ENCODE assay signal across 19 cellular contexts in the genomic region with DNA sequence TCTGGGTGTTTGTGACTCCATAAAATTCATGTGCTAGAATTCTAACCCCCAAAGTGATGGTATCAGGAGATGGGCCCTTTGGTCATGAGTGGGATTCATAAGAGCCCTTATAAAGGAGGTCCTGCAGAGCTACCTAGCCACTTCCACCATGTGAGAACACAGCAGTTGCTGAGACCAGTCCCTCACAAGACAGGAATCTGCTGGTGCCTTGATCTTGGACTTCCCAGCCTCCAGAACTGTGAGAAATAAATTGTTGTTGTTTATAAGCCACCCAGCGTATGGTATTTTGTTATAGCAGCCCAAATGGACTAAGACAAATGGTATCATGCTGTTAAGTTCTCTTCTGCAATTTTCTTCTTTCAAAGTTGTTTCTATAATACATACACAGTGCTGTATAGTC. TPM values are rescaled to one million over a fixed set of nuclear protein-coding genes. Genes with fewer than 3 reads are reported as not detected.
DNase-seq lines count a peak whose midpoint lies in the region; ATAC-seq and TF ChIP-seq lines count a peak whose summit lies in the region.
"Had no signal": no experiment of that assay in that cellular context is flagged by ENCODE, and none has a peak within 500 bp of the region (broad histone marks: within the 10 kb centered on the region; RNA-seq: fewer than 3 reads in every experiment).

No MANE protein-coding gene starts in this region.

- peak overlapping the region; percentile 83 to 91 for H3K4me3 Mint-ChIP-seq in activated T-cell treated with anti-CD3 and anti-CD28 coated beads, Interleukin-2, amount 50 U/mL, for 72 hours
- H3K4me3 Mint-ChIP-seq in endodermal cell (peak overlapping the region; percentile 79), neural crest cell (peak overlapping the region; percentile 1), type B pancreatic cell (peak overlapping the region; percentile 92), HFFc6 (no peak overlapping the region)

- no peaks in the 10 kb centered on the region for H3K4me1 ChIP-seq in endodermal cell (ENCODE audit: control insufficient read depth, insufficient read depth, low read length)
- H3K4me1 ChIP-seq in lower lobe of right lung: peaks cover 30% of the 10 kb centered on the region

- no peak for DNase-seq in activated T-cell treated with anti-CD3 and anti-CD28 coated beads, Interleukin-2, amount 50 U/mL, for 72 hours
- DNase-seq in activated T-cell treated with anti-CD3 and anti-CD28 coated beads for 4 hours (no peak), endodermal cell (no peak), neural crest cell (ENCODE audit: low read depth, low spot score) (no peak), type B pancreatic cell (ENCODE audit: extremely low spot score, unreplicated experiment) (no peak), lower lobe of right lung (no peak), HFFc6 (no peak)
- DNase-seq: DMS153, EL, MG63, NCI-H1417, NCI-H1930, NCI-H2171, NCI-H446 treated with DMSO at 0.1 percent for 48 hours, NCI-H82 had no signal

- H3K36me3 ChIP-seq in endodermal cell (ENCODE audit: control insufficient read depth, insufficient read depth, low read length): no peaks in the 10 kb centered on the region
- H3K36me3 ChIP-seq in lower lobe of right lung: no peaks in the 10 kb centered on the region
- H3K36me3 ChIP-seq: BLaER1 treated with 17β-estradiol and CSF1 and Interleukin-3, amounts not matched to agents 10 nM and 100 nM; MG63 had no signal

- H3K9me3 ChIP-seq in endodermal cell (ENCODE audit: control insufficient read depth, low read length): peaks cover 57% of the 10 kb centered on the region
- no peaks in the 10 kb centered on the region for H3K9me3 ChIP-seq in lower lobe of right lung

- H3K4me3 ChIP-seq in endodermal cell (ENCODE audit: low read length) (peak overlapping the region; percentile 64), lower lobe of right lung (no peak overlapping the region)
- H3K4me3 ChIP-seq: BLaER1 treated with 17β-estradiol and CSF1 and Interleukin-3, amounts not matched to agents 10 nM and 100 nM; MG63 had no signal

- intact Hi-C loops in lower lobe of right lung (cut with DNase I): no loop called here

- peaks cover 51% of the 10 kb centered on the region for H3K27me3 Mint-ChIP-seq in activated T-cell treated with anti-CD3 and anti-CD28 coated beads, Interleukin-2, amount 50 U/mL, for 72 hours (ENCODE audit: low read depth)
- H3K27me3 Mint-ChIP-seq in endodermal cell (ENCODE audit: insufficient read depth): peaks cover 6% of the 10 kb centered on the region
- peaks cover 45% of the 10 kb centered on the region for H3K27me3 Mint-ChIP-seq in neural crest cell (ENCODE audit: low read depth)
- peaks cover 20% of the 10 kb centered on the region for H3K27me3 Mint-ChIP-seq in type B pancreatic cell
- H3K27me3 Mint-ChIP-seq in HFFc6 (ENCODE audit: insufficient read depth): peaks cover 50% of the 10 kb centered on the region

- H3K4me1 Mint-ChIP-seq in activated T-cell treated with anti-CD3 and anti-CD28 coated beads, Interleukin-2, amount 50 U/mL, for 72 hours (ENCODE audit: low read depth): peaks cover 16% of the 10 kb centered on the region
- H3K4me1 Mint-ChIP-seq in endodermal cell: peaks cover 27% of the 10 kb centered on the region
- peaks cover 35% of the 10 kb centered on the region for H3K4me1 Mint-ChIP-seq in neural crest cell
- H3K4me1 Mint-ChIP-seq in type B pancreatic cell (ENCODE audit: unreplicated experiment): peaks cover 38% of the 10 kb centered on the region
- peaks cover 5% of the 10 kb centered on the region; the same call in 1 of the 2 replicates for H3K4me1 Mint-ChIP-seq in HFFc6 (ENCODE audit: low read depth)

- H3K27me3 ChIP-seq in endodermal cell (ENCODE audit: control insufficient read depth, insufficient read depth, low read length, poor library complexity, severe bottlenecking): no peaks in the 10 kb centered on the region
- H3K27me3 ChIP-seq in lower lobe of right lung (ENCODE audit: low read depth): no peaks in the 10 kb centered on the region
- H3K27me3 ChIP-seq: BLaER1 treated with 17β-estradiol and CSF1 and Interleukin-3, amounts not matched to agents 10 nM and 100 nM; MG63 had no signal

- 100% methylated on average over 1 of the region's 1 CpG; no CpG with 5 or more reads in 1 of the 2 experiments for WGBS in endodermal cell (ENCODE audit: insufficient coverage in 1 of 2, insufficient read length in 1 of 2), 2 experiments

- H3K27ac ChIP-seq in endodermal cell (ENCODE audit: low read depth, low read length): no peak overlapping the region
- H3K27ac ChIP-seq in lower lobe of right lung: no peak overlapping the region
- H3K27ac ChIP-seq: BLaER1 treated with 17β-estradiol and CSF1 and Interleukin-3, amounts not matched to agents 10 nM and 100 nM had no signal

- no peak for ATAC-seq in activated T-cell treated with anti-CD3 and anti-CD28 coated beads, Interleukin-2, amount 50 U/mL, for 72 hours (replicated peaks in 1 of 2)
- ATAC-seq in lower lobe of right lung: no peak
- no peak for ATAC-seq in GM19452 (IDR thresholded peaks at IDR 0.05; ENCODE audit: unreplicated experiment)
- ATAC-seq: HCT116 had no signal

- H3K9me3 Mint-ChIP-seq in activated T-cell treated with anti-CD3 and anti-CD28 coated beads, Interleukin-2, amount 50 U/mL, for 72 hours: no peaks in the 10 kb centered on the region
- H3K9me3 Mint-ChIP-seq in endodermal cell (peaks cover 24% of the 10 kb centered on the region), neural crest cell (no peaks in the 10 kb centered on the region), type B pancreatic cell (peaks cover 17% of the 10 kb centered on the region), HFFc6 (no peaks in the 10 kb centered on the region)

- peaks cover 0 to 2% of the 10 kb centered on the region in 2 donors for H3K36me3 Mint-ChIP-seq in activated T-cell treated with anti-CD3 and anti-CD28 coated beads, Interleukin-2, amount 50 U/mL, for 72 hours (ENCODE audit: insufficient read depth in 2 of 2)
- H3K36me3 Mint-ChIP-seq in endodermal cell (ENCODE audit: low read depth): peaks cover 10% of the 10 kb centered on the region
- no peaks in the 10 kb centered on the region for H3K36me3 Mint-ChIP-seq in neural crest cell (ENCODE audit: low read depth)
- H3K36me3 Mint-ChIP-seq in type B pancreatic cell: peaks cover 4% of the 10 kb centered on the region
- H3K36me3 Mint-ChIP-seq in HFFc6 (ENCODE audit: low read depth): no peaks in the 10 kb centered on the region

- no peak for TF ChIP-seq CTCF in endodermal cell (conservative IDR thresholded peaks at IDR 0.05)
- TF ChIP-seq CTCF in neural crest cell (conservative IDR thresholded peaks at IDR 0.05): no peak
- TF ChIP-seq CTCF in type B pancreatic cell (conservative IDR thresholded peaks at IDR 0.05): no peak
- TF ChIP-seq CTCF in lower lobe of right lung (IDR thresholded peaks at IDR 0.05): no peak
- no peak for TF ChIP-seq CTCF in HFFc6 (IDR thresholded peaks at IDR 0.05)

- H3K27ac Mint-ChIP-seq in activated T-cell treated with anti-CD3 and anti-CD28 coated beads, Interleukin-2, amount 50 U/mL, for 72 hours: no peak overlapping the region
- H3K27ac Mint-ChIP-seq in endodermal cell (no peak overlapping the region), neural crest cell (ENCODE audit: unreplicated experiment) (no peak overlapping the region), type B pancreatic cell (peak overlapping the region; percentile 88), HFFc6 (no peak overlapping the region)

- H3K9ac ChIP-seq in endodermal cell (ENCODE audit: extremely low read depth, low read length, poor library complexity, severe bottlenecking): no peak overlapping the region
- H3K9ac ChIP-seq: BLaER1 treated with 17β-estradiol and CSF1 and Interleukin-3, amounts not matched to agents 10 nM and 100 nM had no signal

RNA-seq across cellular contexts. Expression of gene PLAAT5, which starts 1.5 kb away (rescaled TPM):
- total RNA-seq in activated T-cell treated with anti-CD3 and anti-CD28 coated beads, Interleukin-2, amount 50 U/mL, for 72 hours: 1 to 10 TPM; 1.7 to 2.8 TPM
- 10 to 100 TPM; 14.0 to 18.1 TPM for total RNA-seq in endodermal cell
- polyA plus RNA-seq in endodermal cell (2013, experiment 1 of 2): 0.71 TPM
- 0.33 TPM for polyA plus RNA-seq in endodermal cell (2013, experiment 2 of 2)
- total RNA-seq in neural crest cell: 0.45 and 0.77 TPM in 2 replicates
- total RNA-seq in type B pancreatic cell (ENCODE audit: low replicate concordance): 2.0 and 9.9 TPM in 2 replicates
- 2.2 TPM for total RNA-seq in lower lobe of right lung
- total RNA-seq in HFFc6 (2021; fragmentation: NEBNext Ultra II Directional; extraction: Animal tissue kit (Norgen Biotek cat#: 25700)): not detected
- total RNA-seq: A172 had no signal

RNA-seq across cellular contexts. Expression of gene LGALS12, which starts 13.4 kb away (rescaled TPM):
- under 1 TPM; 0.37 to 0.38 TPM for total RNA-seq in activated T-cell treated with anti-CD3 and anti-CD28 coated beads, Interleukin-2, amount 50 U/mL, for 72 hours
- total RNA-seq in endodermal cell: 10 to 100 TPM in 1 of 2 donors, 1 to 10 TPM in 1; 6.7 to 15.9 TPM
- 0.50 TPM for polyA plus RNA-seq in endodermal cell (2013, experiment 1 of 2)
- polyA plus RNA-seq in endodermal cell (2013, experiment 2 of 2): 0.62 TPM
- not detected in 2 replicates for total RNA-seq in neural crest cell
- 0.34 TPM in 1 of 2 replicates, not detected in the other for total RNA-seq in type B pancreatic cell (ENCODE audit: low replicate concordance)
- total RNA-seq in lower lobe of right lung: 0.68 TPM
- total RNA-seq in HFFc6 (2021; fragmentation: NEBNext Ultra II Directional; extraction: Animal tissue kit (Norgen Biotek cat#: 25700)): not detected
- total RNA-seq: A172 had no signal

RNA-seq across cellular contexts. Expression of gene PLAAT4, which starts 44.2 kb away (rescaled TPM):
- total RNA-seq in activated T-cell treated with anti-CD3 and anti-CD28 coated beads, Interleukin-2, amount 50 U/mL, for 72 hours: 100 to 1,000 TPM in 1 of 2 donors, 10 to 100 TPM in 1; 60.6 to 101 TPM
- total RNA-seq in endodermal cell (under 1 TPM in 1 of 2 donors, not detected in 1; 0.58 TPM), neural crest cell (not detected in 2 replicates), type B pancreatic cell (ENCODE audit: low replicate concordance) (131 and 152 TPM in 2 replicates), lower lobe of right lung (150 TPM)
- polyA plus RNA-seq in endodermal cell (2013, experiment 1 of 2): not detected
- polyA plus RNA-seq in endodermal cell (2013, experiment 2 of 2): not detected
- 1 to 10 TPM in 1 of 6 experiments, under 1 TPM in 4, not detected in 1; 0.43 to 1.9 (median 0.82) TPM for total RNA-seq in HFFc6 (2021; fragmentation: NEBNext Ultra II Directional; extraction: Animal tissue kit (Norgen Biotek cat#: 25700))

Comparison
In these comparisons a context has a peak if more than half of its experiments do, and no peak if none do; other contexts are left out.
1. RNA of gene PLAAT4, which starts 44.2 kb away (total RNA-seq): 150 TPM in lower lobe of right lung (single experiment), 131 to 152 TPM in type B pancreatic cell and 60.6 to 101 TPM in activated T-cell treated with anti-CD3 and anti-CD28 coated beads, Interleukin-2, amount 50 U/mL, for 72 hours; 0.43 to 1.9 TPM in HFFc6, 0.58 TPM in endodermal cell and not detected in neural crest cell; every median in the first group is over 10 times any median in the second.